9 cellular contexts compared by ENCODE assay signal in genomic region chr5:151406322-151406947, GRCh38. TPM values are rescaled to one million over a fixed set of nuclear protein-coding genes. Genes with fewer than 3 reads are reported as not detected.
DNase-seq lines count a peak whose midpoint lies in the region; ATAC-seq and TF ChIP-seq lines count a peak whose summit lies in the region.
"Had no signal": no experiment of that assay in that cellular context is flagged by ENCODE, and none has a peak within 500 bp of the region (broad histone marks: within the 10 kb centered on the region; RNA-seq: fewer than 3 reads in every experiment).

No MANE protein-coding gene starts in this region.

- H3K27ac ChIP-seq in heart left ventricle (no peak overlapping the region), OCI-LY1 (ENCODE audit: low read depth, low read length, poor library complexity, severe bottlenecking) (no peak overlapping the region), fibroblast of lung (ENCODE audit: insufficient read depth, low read length) (no peak overlapping the region)

- DNase-seq in heart left ventricle: no peak
- DNase-seq in Right ventricle myocardium inferior (ENCODE audit: missing footprints): no peak
- no peak for DNase-seq in fibroblast of lung (ENCODE audit: low read depth in 2 of 2)
- no peak for DNase-seq in type B pancreatic cell (ENCODE audit: extremely low spot score, unreplicated experiment)
- no peak for DNase-seq in activated T-cell treated with anti-CD3 and anti-CD28 coated beads, Interleukin-2, amount 50 U/mL, for 72 hours
- DNase-seq in retina: no peak
- no peak for DNase-seq in NCI-H1436 (lab: John Stamatoyannopoulos, UW)
- DNase-seq: activated CD4-positive, alpha-beta T cell treated with anti-CD3 and anti-CD28 coated beads, Interleukin-2, amount 50 U/mL, for 48 hours had no signal

- peaks cover 5% of the 10 kb centered on the region for H3K9me3 Mint-ChIP-seq in type B pancreatic cell
- H3K9me3 Mint-ChIP-seq in activated T-cell treated with anti-CD3 and anti-CD28 coated beads, Interleukin-2, amount 50 U/mL, for 72 hours: peaks cover 0 to 6% of the 10 kb centered on the region in 2 donors

- no peaks in the 10 kb centered on the region for H3K36me3 Mint-ChIP-seq in type B pancreatic cell
- peaks cover 0 to 3% of the 10 kb centered on the region in 2 donors for H3K36me3 Mint-ChIP-seq in activated T-cell treated with anti-CD3 and anti-CD28 coated beads, Interleukin-2, amount 50 U/mL, for 72 hours (ENCODE audit: insufficient read depth in 2 of 2)

- H3K4me2 ChIP-seq in OCI-LY1 (ENCODE audit: low read length): no peak overlapping the region
- no peak overlapping the region for H3K4me2 ChIP-seq in fibroblast of lung (ENCODE audit: extremely low read depth, insufficient read depth, low read length)

- H3F3A ChIP-seq in OCI-LY1 (ENCODE audit: insufficient read depth, low read length): no peaks in the 10 kb centered on the region

- no peak for ATAC-seq in heart left ventricle
- ATAC-seq in Right ventricle myocardium inferior: no peak
- no peak for ATAC-seq in activated T-cell treated with anti-CD3 and anti-CD28 coated beads, Interleukin-2, amount 50 U/mL, for 72 hours (replicated peaks in 1 of 2)

- no peaks in the 10 kb centered on the region for H3K4me1 Mint-ChIP-seq in type B pancreatic cell (ENCODE audit: unreplicated experiment)
- H3K4me1 Mint-ChIP-seq in activated T-cell treated with anti-CD3 and anti-CD28 coated beads, Interleukin-2, amount 50 U/mL, for 72 hours (ENCODE audit: low read depth): no peaks in the 10 kb centered on the region

- H3K9ac ChIP-seq in OCI-LY1 (ENCODE audit: low read length) (no peak overlapping the region), fibroblast of lung (ENCODE audit: insufficient read depth, low read length) (no peak overlapping the region)

- H2AFZ ChIP-seq in OCI-LY1 (ENCODE audit: low read length) (no peak overlapping the region), fibroblast of lung (ENCODE audit: low read length) (no peak overlapping the region)

- H4K20me1 ChIP-seq in OCI-LY1 (ENCODE audit: insufficient read depth, low read length) (no peaks in the 10 kb centered on the region), fibroblast of lung (ENCODE audit: control insufficient read depth, extremely low read depth, insufficient read depth, low read length) (no peaks in the 10 kb centered on the region)

- no peak overlapping the region for H3K27ac Mint-ChIP-seq in type B pancreatic cell
- no peak overlapping the region for H3K27ac Mint-ChIP-seq in activated T-cell treated with anti-CD3 and anti-CD28 coated beads, Interleukin-2, amount 50 U/mL, for 72 hours

- H3K79me2 ChIP-seq in OCI-LY1 (ENCODE audit: insufficient read depth, low read length): no peaks in the 10 kb centered on the region
- no peaks in the 10 kb centered on the region for H3K79me2 ChIP-seq in fibroblast of lung (ENCODE audit: control insufficient read depth, insufficient read depth, low read length)

- H3K9me3 ChIP-seq in heart left ventricle (peaks cover 0 to 6% (median 0%) of the 10 kb centered on the region in 12 donors), OCI-LY1 (ENCODE audit: low read length) (no peaks in the 10 kb centered on the region), fibroblast of lung (ENCODE audit: control insufficient read depth, insufficient read depth, low read depth, low read length) (no peaks in the 10 kb centered on the region)

- no peak for TF ChIP-seq POLR2A in heart left ventricle (IDR thresholded peaks at IDR 0.05)

- H3K36me3 ChIP-seq in heart left ventricle: no peaks in the 10 kb centered on the region
- H3K36me3 ChIP-seq in OCI-LY1 (ENCODE audit: insufficient read depth, low read length): no peaks in the 10 kb centered on the region
- H3K36me3 ChIP-seq in fibroblast of lung (ENCODE audit: control insufficient read depth, insufficient read depth, low read length): no peaks in the 10 kb centered on the region

- TF ChIP-seq CTCF in heart left ventricle (IDR thresholded peaks at IDR 0.05) (peak in 11 of 12 donors; percentile 19 to 54 (median 33)), OCI-LY1 (IDR thresholded peaks at IDR 0.05; ENCODE audit: low read length) (peak; percentile 46; the same call in 1 of the 2 replicates), fibroblast of lung (conservative IDR thresholded peaks at IDR 0.05 in 1 of 2, IDR thresholded peaks at IDR 0.05 in 1 of 2; ENCODE audit: low read depth in 1 of 2, low read length in 2 of 2) (peak; percentile 42 to 44), type B pancreatic cell (conservative IDR thresholded peaks at IDR 0.05) (peak; percentile 69)

- H3K27me3 Mint-ChIP-seq in type B pancreatic cell: peaks cover 24% of the 10 kb centered on the region
- peaks cover 56% of the 10 kb centered on the region for H3K27me3 Mint-ChIP-seq in activated T-cell treated with anti-CD3 and anti-CD28 coated beads, Interleukin-2, amount 50 U/mL, for 72 hours (ENCODE audit: low read depth)

- H3K27me3 ChIP-seq in heart left ventricle (peaks cover 0 to 2% (median 0%) of the 10 kb centered on the region in 9 donors), OCI-LY1 (ENCODE audit: insufficient read depth, low read length) (no peaks in the 10 kb centered on the region), fibroblast of lung (ENCODE audit: control insufficient read depth, insufficient read depth, low read length) (no peaks in the 10 kb centered on the region)

- no peak overlapping the region for H3K4me3 Mint-ChIP-seq in type B pancreatic cell
- H3K4me3 Mint-ChIP-seq in activated T-cell treated with anti-CD3 and anti-CD28 coated beads, Interleukin-2, amount 50 U/mL, for 72 hours: no peak overlapping the region

- H3K4me1 ChIP-seq in heart left ventricle (peaks cover 0 to 9% (median 0%) of the 10 kb centered on the region in 12 donors), OCI-LY1 (ENCODE audit: insufficient read depth, low read length, severe bottlenecking) (no peaks in the 10 kb centered on the region), fibroblast of lung (ENCODE audit: control insufficient read depth, extremely low read depth, insufficient read depth, low read length) (no peaks in the 10 kb centered on the region)

- H3K4me3 ChIP-seq in heart left ventricle (no peak overlapping the region), OCI-LY1 (ENCODE audit: low read depth, low read length, poor library complexity, severe bottlenecking) (no peak overlapping the region), fibroblast of lung (replicated peaks in 1 of 4; ENCODE audit: control extremely low read depth in 1 of 4, insufficient read depth in 1 of 4, low read depth in 3 of 4, low read length in 4 of 4) (no peak overlapping the region)

- WGBS in heart left ventricle, 4 donors: 62 to 73% (median 71%) methylated on average over 8 of the region's 8 CpGs

- intact Hi-C loops in heart left ventricle (cut with DNase I): no loop called here
- intact Hi-C loops in Right ventricle myocardium inferior (cut with DNase I): no loop called here

- no peaks in the 10 kb centered on the region for H3K9me2 ChIP-seq in OCI-LY1 (ENCODE audit: low read depth, low read length)

RNA-seq across cellular contexts. Expression of gene SLC36A1, which starts 41.0 kb away (rescaled TPM):
- total RNA-seq in heart left ventricle: 10 to 100 TPM in 1 of 9 donors, 1 to 10 TPM in 8; 1.7 to 18.8 (median 2.8) TPM
- polyA plus RNA-seq in heart left ventricle: 1 to 10 TPM; 1.2 to 2.8 TPM
- 5.2 TPM for total RNA-seq in Right ventricle myocardium inferior
- 3.9 and 4.6 TPM in 2 replicates for total RNA-seq in fibroblast of lung
- polyA plus RNA-seq in fibroblast of lung: 16.7 and 18.9 TPM in 2 replicates
- 8.2 and 11.3 TPM in 2 replicates for polyA plus RNA-seq in fibroblast of lung (2012)
- 53.1 and 80.0 TPM in 2 replicates for polyA minus RNA-seq in fibroblast of lung (ENCODE audit: low replicate concordance)
- total RNA-seq in type B pancreatic cell (ENCODE audit: low replicate concordance): 15.5 and 18.2 TPM in 2 replicates
- 1 to 10 TPM; 3.4 to 5.8 TPM for total RNA-seq in activated T-cell treated with anti-CD3 and anti-CD28 coated beads, Interleukin-2, amount 50 U/mL, for 72 hours

RNA-seq across cellular contexts. Expression of gene SLC36A2, which starts 59.1 kb away (rescaled TPM):
- under 1 TPM in 3 of 9 donors, not detected in 6; 0.10 to 0.25 (median 0.14) TPM for total RNA-seq in heart left ventricle
- polyA plus RNA-seq in heart left ventricle: under 1 TPM; 0.03 to 0.15 TPM
- total RNA-seq in Right ventricle myocardium inferior: 0.60 TPM
- total RNA-seq in fibroblast of lung: not detected in 2 replicates
- polyA plus RNA-seq in fibroblast of lung: not detected in 2 replicates
- not detected in 2 replicates for polyA plus RNA-seq in fibroblast of lung (2012)
- not detected in 2 replicates for polyA minus RNA-seq in fibroblast of lung (ENCODE audit: low replicate concordance)
- total RNA-seq in type B pancreatic cell (ENCODE audit: low replicate concordance): not detected in 2 replicates
- total RNA-seq in activated T-cell treated with anti-CD3 and anti-CD28 coated beads, Interleukin-2, amount 50 U/mL, for 72 hours: not detected
